ENCODE assay signal across 16 cellular contexts in the genomic region with DNA sequence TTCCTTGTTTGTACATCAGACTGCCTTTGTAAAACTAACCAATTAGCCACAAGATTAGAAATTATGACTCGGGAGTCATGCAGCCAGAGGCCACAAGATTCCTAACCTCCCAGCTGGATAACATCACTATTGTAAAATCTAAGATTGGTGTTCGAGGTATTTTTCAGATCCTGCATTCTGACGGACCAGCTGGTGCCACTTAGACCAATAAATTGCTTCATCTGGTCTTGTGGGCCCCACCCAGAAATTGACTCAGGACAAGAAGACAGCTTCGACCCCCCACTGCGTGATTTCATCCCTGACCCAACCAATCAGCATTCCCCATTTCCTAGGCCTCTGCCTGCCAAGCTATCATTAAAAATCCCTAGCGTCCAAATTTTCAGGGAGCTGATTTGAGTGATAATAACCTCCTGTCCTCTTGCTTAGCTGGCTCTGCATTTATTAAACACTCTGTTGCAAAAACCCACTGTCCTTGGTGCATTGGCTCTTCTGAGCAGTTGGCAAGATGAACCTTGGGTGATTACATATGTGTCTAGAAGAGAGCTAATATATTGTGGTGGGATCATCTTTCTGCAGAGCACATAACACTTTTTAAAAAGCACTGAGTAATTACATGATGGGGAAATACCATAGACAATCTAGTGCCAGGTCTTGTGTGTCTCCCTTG.
A peak's percentile ranks its signal among the peaks of the same experiment; 100 is the strongest.
DNase-seq lines count a peak whose midpoint lies in the region; ATAC-seq and TF ChIP-seq lines count a peak whose summit lies in the region.
"Had no signal": no experiment of that assay in that cellular context is flagged by ENCODE, and none has a peak within 500 bp of the region (broad histone marks: within the 10 kb centered on the region; RNA-seq: fewer than 3 reads in every experiment).

No MANE protein-coding gene starts in this region.

- no peaks in the 10 kb centered on the region for H3K36me3 Mint-ChIP-seq in natural killer cell treated with Interleukin-12 subunit alpha and Interleukin-12 subunit beta and Interleukin-15 and Interleukin-18, amount 100 ng/mL, for 72 hours
- no peaks in the 10 kb centered on the region for H3K36me3 Mint-ChIP-seq in stimulated activated naive B cell treated with anti-CD40 and anti-IgM and Interleukin-4, amounts not matched to agents 10 μg/mL and 1 μg/mL and 100 μg/mL, for 72 hours

- H3K27me3 ChIP-seq in osteoblast (ENCODE audit: insufficient read depth, low read length): no peaks in the 10 kb centered on the region
- H3K27me3 ChIP-seq: cardiac muscle cell, sigmoid colon had no signal

- H3K4me3 Mint-ChIP-seq in natural killer cell treated with Interleukin-12 subunit alpha and Interleukin-12 subunit beta and Interleukin-15 and Interleukin-18, amount 100 ng/mL, for 72 hours: no peak overlapping the region
- no peak overlapping the region for H3K4me3 Mint-ChIP-seq in stimulated activated naive B cell treated with anti-CD40 and anti-IgM and Interleukin-4, amounts not matched to agents 10 μg/mL and 1 μg/mL and 100 μg/mL, for 72 hours
- H3K4me3 Mint-ChIP-seq: endodermal cell had no signal

- ATAC-seq in natural killer cell treated with Interleukin-12 subunit alpha and Interleukin-12 subunit beta and Interleukin-15 and Interleukin-18, amount 100 ng/mL, for 72 hours: no peak
- ATAC-seq in stimulated activated naive B cell treated with anti-CD40 and anti-IgM and Interleukin-4, amounts not matched to agents 10 μg/mL and 1 μg/mL and 100 μg/mL, for 72 hours (replicated peaks): no peak
- ATAC-seq: K562 had no signal

- no peaks in the 10 kb centered on the region for H4K20me1 ChIP-seq in osteoblast (ENCODE audit: insufficient read depth, low read length)

- H2AFZ ChIP-seq in osteoblast (ENCODE audit: low read length): no peak overlapping the region

- H3K4me3 ChIP-seq in epithelial cell of proximal tubule (ENCODE audit: low read depth, low read length) (no peak overlapping the region), osteoblast (ENCODE audit: insufficient read depth, low read length) (no peak overlapping the region)
- H3K4me3 ChIP-seq: cardiac muscle cell, K562, sigmoid colon had no signal

- H3K36me3 ChIP-seq in osteoblast (ENCODE audit: insufficient read depth, low read length): no peaks in the 10 kb centered on the region
- H3K36me3 ChIP-seq: cardiac muscle cell, sigmoid colon had no signal

- H3K27me3 Mint-ChIP-seq in natural killer cell treated with Interleukin-12 subunit alpha and Interleukin-12 subunit beta and Interleukin-15 and Interleukin-18, amount 100 ng/mL, for 72 hours: peaks cover 0 to 3% of the 10 kb centered on the region in 2 donors
- H3K27me3 Mint-ChIP-seq in stimulated activated naive B cell treated with anti-CD40 and anti-IgM and Interleukin-4, amounts not matched to agents 10 μg/mL and 1 μg/mL and 100 μg/mL, for 72 hours: no peaks in the 10 kb centered on the region

- H3K27ac Mint-ChIP-seq in natural killer cell treated with Interleukin-12 subunit alpha and Interleukin-12 subunit beta and Interleukin-15 and Interleukin-18, amount 100 ng/mL, for 72 hours: no peak overlapping the region
- no peak overlapping the region for H3K27ac Mint-ChIP-seq in stimulated activated naive B cell treated with anti-CD40 and anti-IgM and Interleukin-4, amounts not matched to agents 10 μg/mL and 1 μg/mL and 100 μg/mL, for 72 hours
- H3K27ac Mint-ChIP-seq: endodermal cell had no signal

- peaks cover 41% of the 10 kb centered on the region for H3K4me1 ChIP-seq in osteoblast (ENCODE audit: insufficient read depth, low read length)
- H3K4me1 ChIP-seq: Caco-2, sigmoid colon had no signal

- peak overlapping the region; percentile 57 for H3K27ac ChIP-seq in osteoblast (ENCODE audit: low read depth, low read length)
- H3K27ac ChIP-seq: cardiac muscle cell, sigmoid colon had no signal

- DNase-seq in EH (ENCODE audit: low read depth) (peak; percentile 98), HS-5 (ENCODE audit: low read depth) (peak; percentile 53), epithelial cell of proximal tubule (ENCODE audit: low read depth) (peak; percentile 64), osteoblast (ENCODE audit: insufficient read length, low spot score, missing footprints) (no peak), NCI-H2081 treated with DMSO at 0.1 percent for 48 hours (lab: John Stamatoyannopoulos, UW) (no peak)
- DNase-seq in natural killer cell treated with Interleukin-12 subunit alpha and Interleukin-12 subunit beta and Interleukin-15 and Interleukin-18, amount 100 ng/mL, for 72 hours (ENCODE audit: low spot score): no peak
- DNase-seq in activated CD8-positive, alpha-beta memory T cell treated with anti-CD3 and anti-CD28 coated beads, Interleukin-2, amount 50 U/mL, for 48 hours: no peak
- DNase-seq in stimulated activated naive B cell treated with anti-CD40 and anti-IgM and Interleukin-4, amounts not matched to agents 10 μg/mL and 1 μg/mL and 100 μg/mL, for 72 hours: no peak
- DNase-seq: activated gamma-delta T cell, Caco-2, endodermal cell, NCI-H1436, NCI-H774, sigmoid colon had no signal

- no peak overlapping the region for H3K4me2 ChIP-seq in osteoblast (ENCODE audit: insufficient read depth, low read length)

- H3K9me3 ChIP-seq in osteoblast (ENCODE audit: low read depth, low read length): no peaks in the 10 kb centered on the region
- H3K9me3 ChIP-seq: Caco-2, sigmoid colon had no signal

- no peaks in the 10 kb centered on the region for H3K9me3 Mint-ChIP-seq in natural killer cell treated with Interleukin-12 subunit alpha and Interleukin-12 subunit beta and Interleukin-15 and Interleukin-18, amount 100 ng/mL, for 72 hours
- H3K9me3 Mint-ChIP-seq in stimulated activated naive B cell treated with anti-CD40 and anti-IgM and Interleukin-4, amounts not matched to agents 10 μg/mL and 1 μg/mL and 100 μg/mL, for 72 hours: peaks cover 0 to 3% of the 10 kb centered on the region in 2 donors

- H3K4me1 Mint-ChIP-seq in natural killer cell treated with Interleukin-12 subunit alpha and Interleukin-12 subunit beta and Interleukin-15 and Interleukin-18, amount 100 ng/mL, for 72 hours (ENCODE audit: low read depth in 2 of 2): no peaks in the 10 kb centered on the region
- peaks cover 0 to 6% of the 10 kb centered on the region in 2 donors for H3K4me1 Mint-ChIP-seq in stimulated activated naive B cell treated with anti-CD40 and anti-IgM and Interleukin-4, amounts not matched to agents 10 μg/mL and 1 μg/mL and 100 μg/mL, for 72 hours

- H3K79me2 ChIP-seq in osteoblast (ENCODE audit: insufficient read depth, low read length): no peaks in the 10 kb centered on the region

- TF ChIP-seq CTCF in epithelial cell of proximal tubule (conservative IDR thresholded peaks at IDR 0.05; ENCODE audit: low read depth, low read length) (no peak), osteoblast (IDR thresholded peaks at IDR 0.05; ENCODE audit: extremely low read depth, low read depth, low read length) (no peak)

Comparison
In these comparisons a context has a peak if more than half of its experiments do, and no peak if none do; other contexts are left out.
1. DNase-seq: peak in EH (single experiment), HS-5 (single experiment) and epithelial cell of proximal tubule (single experiment); none in osteoblast (single experiment), natural killer cell treated with Interleukin-12 subunit alpha and Interleukin-12 subunit beta and Interleukin-15 and Interleukin-18, amount 100 ng/mL, for 72 hours (single experiment), NCI-H2081 treated with DMSO at 0.1 percent for 48 hours (single experiment), activated CD8-positive, alpha-beta memory T cell treated with anti-CD3 and anti-CD28 coated beads, Interleukin-2, amount 50 U/mL, for 48 hours (single experiment) and stimulated activated naive B cell treated with anti-CD40 and anti-IgM and Interleukin-4, amounts not matched to agents 10 μg/mL and 1 μg/mL and 100 μg/mL, for 72 hours (single experiment).